In the genomic region with DNA sequence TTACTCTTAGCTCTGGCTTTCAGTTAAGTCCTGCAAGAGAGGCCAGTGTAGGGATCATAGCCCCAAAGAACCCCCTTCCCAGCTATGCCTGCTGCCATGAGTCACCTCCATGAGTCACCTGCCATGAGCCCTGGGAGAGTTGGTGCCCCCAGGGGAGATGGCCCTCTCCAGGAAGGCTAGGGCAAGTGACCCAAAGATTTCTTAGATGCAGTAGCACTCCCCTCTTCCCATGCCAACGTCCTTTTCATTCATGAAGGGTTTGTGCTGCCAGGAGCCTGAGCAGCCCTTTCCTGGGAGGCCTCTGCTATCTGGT, we compare ENCODE assay signal across 13 cellular contexts.
A peak's percentile ranks its signal among the peaks of the same experiment; 100 is the strongest.
DNase-seq lines count a peak whose midpoint lies in the region; ATAC-seq and TF ChIP-seq lines count a peak whose summit lies in the region.
"Had no signal": no experiment of that assay in that cellular context is flagged by ENCODE, and none has a peak within 500 bp of the region (broad histone marks: within the 10 kb centered on the region; RNA-seq: fewer than 3 reads in every experiment).

No MANE protein-coding gene starts in this region.

- TF ChIP-seq CTCF in foreskin keratinocyte (conservative IDR thresholded peaks at IDR 0.05) (no peak), upper lobe of right lung (IDR thresholded peaks at IDR 0.05) (no peak)

- no peaks in the 10 kb centered on the region for H3K9me3 ChIP-seq in upper lobe of right lung

- H3K4me3 Mint-ChIP-seq in activated naive CD8-positive, alpha-beta T cell treated with anti-CD3 and anti-CD28 coated beads, Interleukin-2, amount 50 U/mL, for 24 hours: no peak overlapping the region
- H3K4me3 Mint-ChIP-seq in activated naive CD8-positive, alpha-beta T cell treated with anti-CD3 and anti-CD28 coated beads for 36 hours: no peak overlapping the region

- no peaks in the 10 kb centered on the region for H3K36me3 ChIP-seq in upper lobe of right lung

- H3K27me3 Mint-ChIP-seq in activated naive CD8-positive, alpha-beta T cell treated with anti-CD3 and anti-CD28 coated beads, Interleukin-2, amount 50 U/mL, for 24 hours: no peaks in the 10 kb centered on the region
- no peaks in the 10 kb centered on the region for H3K27me3 Mint-ChIP-seq in activated naive CD8-positive, alpha-beta T cell treated with anti-CD3 and anti-CD28 coated beads for 36 hours

- H3K27me3 ChIP-seq in foreskin keratinocyte (no peaks in the 10 kb centered on the region), upper lobe of right lung (no peaks in the 10 kb centered on the region)

- H3K9me3 Mint-ChIP-seq in activated naive CD8-positive, alpha-beta T cell treated with anti-CD3 and anti-CD28 coated beads, Interleukin-2, amount 50 U/mL, for 24 hours: no peaks in the 10 kb centered on the region
- H3K9me3 Mint-ChIP-seq in activated naive CD8-positive, alpha-beta T cell treated with anti-CD3 and anti-CD28 coated beads for 36 hours: no peaks in the 10 kb centered on the region

- no peak overlapping the region for H3K4me3 ChIP-seq in upper lobe of right lung
- H3K4me3 ChIP-seq: skin epidermis had no signal

- peaks cover 46% of the 10 kb centered on the region for H3K36me3 Mint-ChIP-seq in activated naive CD8-positive, alpha-beta T cell treated with anti-CD3 and anti-CD28 coated beads, Interleukin-2, amount 50 U/mL, for 24 hours (ENCODE audit: low read depth)
- peaks cover 27% of the 10 kb centered on the region for H3K36me3 Mint-ChIP-seq in activated naive CD8-positive, alpha-beta T cell treated with anti-CD3 and anti-CD28 coated beads for 36 hours

- no peak for DNase-seq in activated naive CD8-positive, alpha-beta T cell treated with anti-CD3 and anti-CD28 coated beads, Interleukin-2, amount 50 U/mL, for 24 hours
- DNase-seq in activated naive CD8-positive, alpha-beta T cell treated with anti-CD3 and anti-CD28 coated beads for 36 hours: no peak
- peak; percentile 72 for DNase-seq in SW480 (ENCODE audit: low spot score)
- peak; percentile 22 to 35 for DNase-seq in foreskin keratinocyte
- peak; percentile 51 for DNase-seq in upper lobe of right lung
- no peak for DNase-seq in NCI-H82 treated with DMSO at 0.1 percent for 48 hours (lab: John Stamatoyannopoulos, UW; ENCODE audit: unreplicated experiment)
- DNase-seq in COR-L47 (lab: John Stamatoyannopoulos, UW): no peak
- no peak for DNase-seq in hippocampal formation (lab: John Stamatoyannopoulos, UW)
- DNase-seq: activated CD4-positive, alpha-beta T cell treated with anti-CD3 and anti-CD28 coated beads, Interleukin-2, amount 50 U/mL, for 4 hours; NCI-H1694 treated with DMSO at 0.1 percent for 48 hours; RPMI8226; stimulated activated naive CD4-positive, alpha-beta T cell treated with Interleukin-2 at 50 U/mL for 16 hours had no signal

- peak overlapping the region; percentile 39 for H3K27ac Mint-ChIP-seq in activated naive CD8-positive, alpha-beta T cell treated with anti-CD3 and anti-CD28 coated beads, Interleukin-2, amount 50 U/mL, for 24 hours
- no peak overlapping the region for H3K27ac Mint-ChIP-seq in activated naive CD8-positive, alpha-beta T cell treated with anti-CD3 and anti-CD28 coated beads for 36 hours

- no peak overlapping the region for H3K27ac ChIP-seq in foreskin keratinocyte
- H3K27ac ChIP-seq in upper lobe of right lung: no peak overlapping the region

- H3K4me1 Mint-ChIP-seq in activated naive CD8-positive, alpha-beta T cell treated with anti-CD3 and anti-CD28 coated beads, Interleukin-2, amount 50 U/mL, for 24 hours: peaks cover 35% of the 10 kb centered on the region
- peaks cover 28% of the 10 kb centered on the region for H3K4me1 Mint-ChIP-seq in activated naive CD8-positive, alpha-beta T cell treated with anti-CD3 and anti-CD28 coated beads for 36 hours

- intact Hi-C loops in upper lobe of right lung (cut with DNase I): no loop called here

- ATAC-seq in activated naive CD8-positive, alpha-beta T cell treated with anti-CD3 and anti-CD28 coated beads, Interleukin-2, amount 50 U/mL, for 24 hours: peak; percentile 68
- ATAC-seq in foreskin keratinocyte (peak; percentile 86), upper lobe of right lung (peak; percentile 7)

- H3K4me1 ChIP-seq in foreskin keratinocyte: peaks cover 17% of the 10 kb centered on the region
- peaks cover 39% of the 10 kb centered on the region for H3K4me1 ChIP-seq in upper lobe of right lung

Comparison
In these comparisons a context has a peak if more than half of its experiments do, and no peak if none do; other contexts are left out.
1. ATAC-seq: peak in every context shown above with its lines; median percentile 86 in foreskin keratinocyte; 68 in activated naive CD8-positive, alpha-beta T cell treated with anti-CD3 and anti-CD28 coated beads, Interleukin-2, amount 50 U/mL, for 24 hours; 7 in upper lobe of right lung.
2. DNase-seq: peak in SW480 (single experiment), foreskin keratinocyte (2 of 2) and upper lobe of right lung (single experiment); none in activated naive CD8-positive, alpha-beta T cell treated with anti-CD3 and anti-CD28 coated beads, Interleukin-2, amount 50 U/mL, for 24 hours (single experiment), activated naive CD8-positive, alpha-beta T cell treated with anti-CD3 and anti-CD28 coated beads for 36 hours (single experiment), NCI-H82 treated with DMSO at 0.1 percent for 48 hours (single experiment), COR-L47 (single experiment) and hippocampal formation (0 of 2).